14 cellular contexts compared by ENCODE assay signal in the genomic region with DNA sequence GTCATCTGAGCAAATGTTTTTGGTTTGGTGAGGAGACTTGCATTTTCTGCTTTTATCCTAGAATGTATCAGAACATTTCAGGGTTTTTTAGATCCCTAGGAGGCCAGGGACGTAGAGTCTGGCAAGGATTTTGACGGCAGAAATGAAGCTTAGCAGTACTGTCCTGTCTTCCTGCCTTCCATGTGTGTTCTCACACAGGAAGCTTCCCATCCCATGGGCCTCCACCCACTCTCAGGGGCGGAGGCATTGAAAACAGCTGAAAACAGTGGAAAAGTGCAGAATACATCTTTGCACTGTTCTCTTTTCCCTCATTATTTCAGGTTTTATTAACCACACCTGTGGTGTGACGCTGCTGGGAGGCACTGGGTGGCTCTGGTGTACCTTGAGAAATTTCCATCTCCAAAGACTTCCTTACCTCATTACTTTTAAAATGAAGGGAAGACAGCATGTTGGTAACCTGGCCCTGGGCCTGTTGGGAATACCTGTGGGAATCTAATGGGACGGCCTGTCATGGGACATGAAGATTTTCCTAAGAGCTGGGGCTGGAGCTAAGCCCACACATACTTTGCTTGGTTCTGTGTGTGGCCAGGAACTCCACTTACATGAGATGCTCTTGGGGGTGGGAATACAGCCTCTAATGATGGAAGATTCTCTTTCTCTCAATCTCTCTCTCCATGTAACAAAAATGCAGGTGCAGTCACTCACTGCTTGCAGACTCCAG. TPM values are rescaled to one million over a fixed set of nuclear protein-coding genes. Genes with fewer than 3 reads are reported as not detected.
DNase-seq lines count a peak whose midpoint lies in the region; ATAC-seq, FAIRE-seq and TF ChIP-seq lines count a peak whose summit lies in the region.
"Had no signal": no experiment of that assay in that cellular context is flagged by ENCODE, and none has a peak within 500 bp of the region (broad histone marks: within the 10 kb centered on the region; RNA-seq: fewer than 3 reads in every experiment).

No MANE protein-coding gene starts in this region.

- H3K36me3 ChIP-seq in ACC112 (ENCODE audit: insufficient read depth, low read length) (no peaks in the 10 kb centered on the region), GM23338 (ENCODE audit: insufficient read depth) (no peaks in the 10 kb centered on the region), astrocyte (ENCODE audit: insufficient read depth, low read length) (no peaks in the 10 kb centered on the region), keratinocyte (ENCODE audit: control insufficient read depth in 2 of 2, extremely low read depth in 1 of 2, insufficient read depth in 2 of 2, low read length in 2 of 2) (no peaks in the 10 kb centered on the region)
- H3K36me3 ChIP-seq: tibial artery had no signal

- H2AFZ ChIP-seq in ACC112 (ENCODE audit: low read length, unreplicated experiment) = peak overlapping the region; percentile 62
- H2AFZ ChIP-seq in GM23338 = peak overlapping the region; percentile 6; the same call in 1 of the 2 replicates
- H2AFZ ChIP-seq in astrocyte (ENCODE audit: low read depth, low read length) = no peak overlapping the region
- H2AFZ ChIP-seq in keratinocyte (ENCODE audit: control insufficient read depth, low read length) = peak overlapping the region; percentile 42

- no peak overlapping the region for H3K27ac ChIP-seq in ACC112 (ENCODE audit: low read depth, low read length)
- H3K27ac ChIP-seq in GM23338 (ENCODE audit: low read depth) = peak overlapping the region; percentile 55; the same call in 1 of the 2 replicates
- H3K27ac ChIP-seq in astrocyte (ENCODE audit: low read depth, low read length) = no peak overlapping the region
- H3K27ac ChIP-seq in keratinocyte (ENCODE audit: control insufficient read depth, insufficient read depth, low read length) = peak overlapping the region; percentile 52
- H3K27ac ChIP-seq: HL-60, tibial artery had no signal

- H3K27me3 Mint-ChIP-seq in GM23338 (ENCODE audit: insufficient read depth, low read depth, poor library complexity) (peaks cover 7% of the 10 kb centered on the region), astrocyte (ENCODE audit: low read depth, unreplicated experiment) (peaks cover 16% of the 10 kb centered on the region)

- ATAC-seq in GM23338 = peak; percentile 47; the same call in 2 of the 3 replicates

- H3K4me3 ChIP-seq in ACC112 (ENCODE audit: low read depth, low read length) = no peak overlapping the region
- H3K4me3 ChIP-seq in GM23338 = no peak overlapping the region
- H3K4me3 ChIP-seq in astrocyte (ENCODE audit: insufficient read depth, low read depth, low read length) = no peak overlapping the region
- no peak overlapping the region for H3K4me3 ChIP-seq in keratinocyte (ENCODE audit: control insufficient read depth in 2 of 3, extremely low read depth in 1 of 3, insufficient read depth in 2 of 3, low read depth in 1 of 3, low read length in 3 of 3)
- H3K4me3 ChIP-seq: tibial artery had no signal

- H3K79me2 ChIP-seq in ACC112 (ENCODE audit: control insufficient read depth, insufficient read depth, low read length, unreplicated experiment) (no peaks in the 10 kb centered on the region), GM23338 (replicated peaks; ENCODE audit: insufficient read depth) (no peaks in the 10 kb centered on the region), astrocyte (ENCODE audit: insufficient read depth, low read length) (no peaks in the 10 kb centered on the region), keratinocyte (ENCODE audit: control insufficient read depth, insufficient read depth, low read length) (no peaks in the 10 kb centered on the region)

- dilution Hi-C loops in keratinocyte (cut with MboI; ENCODE audit: extremely low pct_ligation_motif_present, low sequenced_read_pairs) = loop anchor here (25.0 kb wide), 1 partner anchor 133 kb away; no protein-coding TSS in a partner anchor

- H3K9ac ChIP-seq in astrocyte (ENCODE audit: low read length) = no peak overlapping the region
- peak overlapping the region; percentile 24 for H3K9ac ChIP-seq in keratinocyte (ENCODE audit: control insufficient read depth, extremely low read depth, insufficient read depth, low read length)

- H3F3A ChIP-seq in GM23338 (replicated peaks; ENCODE audit: low read depth) = no peaks in the 10 kb centered on the region

- H3K4me2 ChIP-seq in GM23338 (0 out of 2 replicates have a peak overlapping the region, but pooled peaks have one; percentile 12), astrocyte (ENCODE audit: low read length) (no peak overlapping the region), keratinocyte (ENCODE audit: control insufficient read depth, extremely low read depth, insufficient read depth, low read depth, low read length) (peak overlapping the region; percentile 13)

- H3K9me3 Mint-ChIP-seq in GM23338 (no peaks in the 10 kb centered on the region), astrocyte (ENCODE audit: unreplicated experiment) (no peaks in the 10 kb centered on the region)

- H3K27ac Mint-ChIP-seq in GM23338 = peak overlapping the region; percentile 51; the same call in 1 of the 2 replicates
- H3K27ac Mint-ChIP-seq in astrocyte (ENCODE audit: unreplicated experiment) = peak overlapping the region; percentile 12

- H3K9me2 ChIP-seq in GM23338 (ENCODE audit: insufficient read depth) = no peaks in the 10 kb centered on the region

- no peaks in the 10 kb centered on the region for H3K36me3 Mint-ChIP-seq in GM23338 (ENCODE audit: low read depth)
- H3K36me3 Mint-ChIP-seq in astrocyte (ENCODE audit: low read depth, unreplicated experiment) = no peaks in the 10 kb centered on the region

- peaks cover 24% of the 10 kb centered on the region for H3K4me1 Mint-ChIP-seq in GM23338
- H3K4me1 Mint-ChIP-seq in astrocyte (ENCODE audit: low read depth, unreplicated experiment) = peaks cover 5% of the 10 kb centered on the region

- H3K4me1 ChIP-seq in ACC112 (ENCODE audit: control insufficient read depth, insufficient read depth, low read length, unreplicated experiment) = peaks cover 6% of the 10 kb centered on the region
- peaks cover 10% of the 10 kb centered on the region for H3K4me1 ChIP-seq in GM23338 (ENCODE audit: insufficient read depth)
- no peaks in the 10 kb centered on the region for H3K4me1 ChIP-seq in astrocyte (ENCODE audit: insufficient read depth, low read length)
- H3K4me1 ChIP-seq in keratinocyte (ENCODE audit: control insufficient read depth, extremely low read depth, insufficient read depth, low read length) = peaks cover 16% of the 10 kb centered on the region
- H3K4me1 ChIP-seq: tibial artery had no signal

- H4K20me1 ChIP-seq in GM23338 (replicated peaks; ENCODE audit: insufficient read depth) (no peaks in the 10 kb centered on the region), astrocyte (ENCODE audit: insufficient read depth, low read length) (no peaks in the 10 kb centered on the region), keratinocyte (ENCODE audit: control insufficient read depth, extremely low read depth, insufficient read depth, low read length) (no peaks in the 10 kb centered on the region)

- H3K9me3 ChIP-seq in astrocyte (ENCODE audit: insufficient read depth, low read depth, low read length) (no peaks in the 10 kb centered on the region), keratinocyte (ENCODE audit: control insufficient read depth, low read depth, low read length) (no peaks in the 10 kb centered on the region)
- H3K9me3 ChIP-seq: tibial artery had no signal

- TF ChIP-seq CTCF in GM23338 (conservative IDR thresholded peaks at IDR 0.05; ENCODE audit: low read depth in 2 of 2) (peak; percentile 16 to 41; a peak in 3 of 4 replicates), astrocyte (IDR thresholded peaks at IDR 0.05; ENCODE audit: insufficient read depth, low read depth, low read length) (no peak), keratinocyte (optimal IDR thresholded peaks at IDR 0.05 in 1 of 3, IDR thresholded peaks at IDR 0.05 in 1 of 3, conservative IDR thresholded peaks at IDR 0.05 in 1 of 3; ENCODE audit: extremely low read depth in 1 of 3, insufficient read depth in 2 of 3, low read length in 3 of 3) (peak; percentile 42 to 66 (median 50))

- H3K4me3 Mint-ChIP-seq in GM23338 (no peak overlapping the region), astrocyte (ENCODE audit: unreplicated experiment) (no peak overlapping the region)

- no peaks in the 10 kb centered on the region for H3K9me1 ChIP-seq in keratinocyte (ENCODE audit: control insufficient read depth, extremely low read depth, insufficient read depth, low read length)

- FAIRE-seq in astrocyte (lab: Jason Lieb, UNC) (no peak), keratinocyte (lab: Jason Lieb, UNC) (peak; percentile 56)

- H3K27me3 ChIP-seq in ACC112 (ENCODE audit: insufficient read depth, low read length) (no peaks in the 10 kb centered on the region), GM23338 (ENCODE audit: insufficient read depth) (no peaks in the 10 kb centered on the region), astrocyte (ENCODE audit: insufficient read depth, low read length) (no peaks in the 10 kb centered on the region), keratinocyte (ENCODE audit: control insufficient read depth, extremely low read depth, insufficient read depth, low read length) (no peaks in the 10 kb centered on the region)
- H3K27me3 ChIP-seq: tibial artery had no signal

- no peak for DNase-seq in GM23338 (ENCODE audit: low spot score)
- no peak for DNase-seq in astrocyte (ENCODE audit: low read depth)
- no peak for DNase-seq in keratinocyte (ENCODE audit: low read depth, low spot score)
- DNase-seq in AG08396 (ENCODE audit: low spot score) = no peak
- DNase-seq in occipital lobe (lab: John Stamatoyannopoulos, UW) = no peak
- DNase-seq in NCI-H524 treated with DMSO at 0.1 percent for 48 hours (lab: John Stamatoyannopoulos, UW) = no peak
- no peak for DNase-seq in NOMO-1 (lab: John Stamatoyannopoulos, UW; ENCODE audit: unreplicated experiment in 2 of 2)
- DNase-seq: activated CD4-positive, CD25-positive, alpha-beta regulatory T cell; anterior cingulate cortex; MV-4-11; NCI-H446 treated with DMSO at 0.1 percent for 48 hours had no signal

TF ChIP-seq in GM23338, 12 proteins besides CTCF, POLR2A, EP300 and RAD21 (continues in another document):
- TF ChIP-seq JUNB (IDR thresholded peaks at IDR 0.05; ENCODE audit: unreplicated experiment) = no peak

RNA-seq across cellular contexts. Expression of a gene that starts 20.5 kb away (rescaled TPM):
- total RNA-seq in GM23338 (2014; rRNA removed; shearing (Covaris generic)) = not detected in 2 replicates
- polyA plus RNA-seq in GM23338 (2016; fragmentation: Nextera tagmentation; extraction: Ambion mirVana) = not detected in 2 replicates
- not detected in 2 replicates for total RNA-seq in astrocyte
- 0.01 TPM in 1 of 3 replicates, not detected in the others for polyA plus RNA-seq in keratinocyte
- polyA plus RNA-seq in keratinocyte (2011; ENCODE audit: low read depth) = not detected
- polyA plus RNA-seq in keratinocyte (2011; cell fraction: cytosol; rRNA removed) = not detected in 2 replicates
- not detected in 2 replicates for polyA plus RNA-seq in keratinocyte (2011; cell fraction: nucleus; rRNA removed)
- not detected in 2 replicates for polyA plus RNA-seq in keratinocyte (2012; ENCODE audit: low replicate concordance)
- polyA minus RNA-seq in keratinocyte = not detected in 3 replicates
- not detected for polyA minus RNA-seq in keratinocyte (2011; cell fraction: cytosol; rRNA and poly(A)+ RNA removed)
- not detected in 2 replicates for polyA minus RNA-seq in keratinocyte (2011; cell fraction: nucleus; rRNA and poly(A)+ RNA removed)
- under 0.01 TPM for total RNA-seq in occipital lobe

Comparison
In these comparisons a context has a peak if more than half of its experiments do, and no peak if none do; other contexts are left out.
1. H3K27ac ChIP-seq: peak in GM23338 (single experiment) and keratinocyte (single experiment); none in ACC112 (single experiment) and astrocyte (single experiment).